In the genomic region with DNA sequence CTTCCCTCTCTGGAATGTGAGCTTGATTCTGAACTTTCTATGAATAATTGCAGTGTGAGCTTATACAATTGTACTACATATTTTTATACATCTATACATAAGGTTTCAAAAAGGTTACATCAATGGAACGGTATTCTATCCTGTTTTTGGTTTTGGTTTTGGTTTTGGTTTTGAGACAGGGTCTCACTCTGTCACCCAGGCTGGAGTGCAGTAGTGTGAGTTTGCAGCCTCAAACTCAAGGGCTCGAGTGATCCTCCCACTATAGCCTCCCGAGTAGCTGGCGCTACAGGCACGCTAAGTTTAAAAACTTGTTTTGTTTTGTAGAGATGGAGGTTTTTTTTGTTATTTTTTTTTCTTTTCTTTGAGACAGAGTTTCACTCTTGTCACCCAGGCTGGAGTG, we compare ENCODE assay signal across 13 cellular contexts. TPM values are rescaled to one million over a fixed set of nuclear protein-coding genes. Genes with fewer than 3 reads are reported as not detected.
A peak's percentile ranks its signal among the peaks of the same experiment; 100 is the strongest.
DNase-seq lines count a peak whose midpoint lies in the region; ATAC-seq and TF ChIP-seq lines count a peak whose summit lies in the region.
"Had no signal": no experiment of that assay in that cellular context is flagged by ENCODE, and none has a peak within 500 bp of the region (broad histone marks: within the 10 kb centered on the region; RNA-seq: fewer than 3 reads in every experiment).

No MANE protein-coding gene starts in this region.

- peak overlapping the region; percentile 74 for H3K27ac Mint-ChIP-seq in activated naive CD4-positive, alpha-beta T cell treated with anti-CD3 and anti-CD28 coated beads for 36 hours
- peak overlapping the region; percentile 4 for H3K27ac Mint-ChIP-seq in activated T-helper 2 cell treated with anti-CD3 and anti-CD28 coated beads, Interferon-gamma antibody, Interleukin-2, Interleukin-4, amounts not matched to agents 10 μg/mL and 5 μg/mL and 100 μg/mL, durations not matched to agents 14 hours and 24 hours and 36 hours
- peak overlapping the region; percentile 57 for H3K27ac Mint-ChIP-seq in stimulated activated memory B cell treated with anti-CD40 and anti-IgM and Interleukin-4, amounts not matched to agents 10 μg/mL and 1 μg/mL and 100 μg/mL, for 72 hours

- TF ChIP-seq CTCF in foreskin fibroblast (IDR thresholded peaks at IDR 0.05; ENCODE audit: low read depth, low read length) = no peak

- peaks cover 20% of the 10 kb centered on the region for H3K4me1 Mint-ChIP-seq in activated naive CD4-positive, alpha-beta T cell treated with anti-CD3 and anti-CD28 coated beads for 36 hours (ENCODE audit: low read depth)
- peaks cover 1% of the 10 kb centered on the region for H3K4me1 Mint-ChIP-seq in activated T-helper 2 cell treated with anti-CD3 and anti-CD28 coated beads, Interferon-gamma antibody, Interleukin-2, Interleukin-4, amounts not matched to agents 10 μg/mL and 5 μg/mL and 100 μg/mL, durations not matched to agents 14 hours and 24 hours and 36 hours (ENCODE audit: low read depth)
- peaks cover 24% of the 10 kb centered on the region for H3K4me1 Mint-ChIP-seq in stimulated activated memory B cell treated with anti-CD40 and anti-IgM and Interleukin-4, amounts not matched to agents 10 μg/mL and 1 μg/mL and 100 μg/mL, for 72 hours

- H3K4me3 ChIP-seq in foreskin fibroblast (ENCODE audit: low read depth in 1 of 2, low read length in 2 of 2) = peak overlapping the region in 1 of 2 donors; percentile 10
- H3K4me3 ChIP-seq: K562, SK-N-MC, tibial nerve had no signal

- DNase-seq in activated naive CD4-positive, alpha-beta T cell treated with anti-CD3 and anti-CD28 coated beads for 36 hours = peak; percentile 54
- DNase-seq in activated naive CD4-positive, alpha-beta T cell (lab: John Stamatoyannopoulos, UW) = no peak
- no peak for DNase-seq in activated T-helper 2 cell treated with anti-CD3 and anti-CD28 coated beads, Interferon-gamma antibody, Interleukin-2, Interleukin-4, amounts not matched to agents 10 μg/mL and 5 μg/mL and 100 μg/mL, durations not matched to agents 14 hours and 24 hours and 36 hours (ENCODE audit: low spot score)
- DNase-seq in AG20443 (ENCODE audit: low spot score) = no peak
- no peak for DNase-seq in MV-4-11 (lab: John Stamatoyannopoulos, UW)
- no peak for DNase-seq in foreskin fibroblast
- DNase-seq: NCI-H510A had no signal

- no peaks in the 10 kb centered on the region for H3K36me3 Mint-ChIP-seq in activated naive CD4-positive, alpha-beta T cell treated with anti-CD3 and anti-CD28 coated beads for 36 hours (ENCODE audit: low read depth)
- no peaks in the 10 kb centered on the region for H3K36me3 Mint-ChIP-seq in activated T-helper 2 cell treated with anti-CD3 and anti-CD28 coated beads, Interferon-gamma antibody, Interleukin-2, Interleukin-4, amounts not matched to agents 10 μg/mL and 5 μg/mL and 100 μg/mL, durations not matched to agents 14 hours and 24 hours and 36 hours (ENCODE audit: low read depth)
- H3K36me3 Mint-ChIP-seq in stimulated activated memory B cell treated with anti-CD40 and anti-IgM and Interleukin-4, amounts not matched to agents 10 μg/mL and 1 μg/mL and 100 μg/mL, for 72 hours = no peaks in the 10 kb centered on the region

- H3K9me3 Mint-ChIP-seq in activated naive CD4-positive, alpha-beta T cell treated with anti-CD3 and anti-CD28 coated beads for 36 hours = no peaks in the 10 kb centered on the region
- no peaks in the 10 kb centered on the region for H3K9me3 Mint-ChIP-seq in activated T-helper 2 cell treated with anti-CD3 and anti-CD28 coated beads, Interferon-gamma antibody, Interleukin-2, Interleukin-4, amounts not matched to agents 10 μg/mL and 5 μg/mL and 100 μg/mL, durations not matched to agents 14 hours and 24 hours and 36 hours
- no peaks in the 10 kb centered on the region for H3K9me3 Mint-ChIP-seq in stimulated activated memory B cell treated with anti-CD40 and anti-IgM and Interleukin-4, amounts not matched to agents 10 μg/mL and 1 μg/mL and 100 μg/mL, for 72 hours

- peak overlapping the region; percentile 19 for H3K4me3 Mint-ChIP-seq in activated naive CD4-positive, alpha-beta T cell treated with anti-CD3 and anti-CD28 coated beads for 36 hours
- H3K4me3 Mint-ChIP-seq in activated T-helper 2 cell treated with anti-CD3 and anti-CD28 coated beads, Interferon-gamma antibody, Interleukin-2, Interleukin-4, amounts not matched to agents 10 μg/mL and 5 μg/mL and 100 μg/mL, durations not matched to agents 14 hours and 24 hours and 36 hours (ENCODE audit: low read depth) = peak overlapping the region; percentile 53
- peak overlapping the region; percentile 60 for H3K4me3 Mint-ChIP-seq in stimulated activated memory B cell treated with anti-CD40 and anti-IgM and Interleukin-4, amounts not matched to agents 10 μg/mL and 1 μg/mL and 100 μg/mL, for 72 hours

- peak; percentile 48 for ATAC-seq in HG03342 (IDR thresholded peaks at IDR 0.05; ENCODE audit: unreplicated experiment)
- ATAC-seq in stimulated activated memory B cell treated with anti-CD40 and anti-IgM and Interleukin-4, amounts not matched to agents 10 μg/mL and 1 μg/mL and 100 μg/mL, for 72 hours = no peak

- intact Hi-C loops in activated naive CD4-positive, alpha-beta T cell treated with anti-CD3 and anti-CD28 coated beads for 36 hours (cut with micrococcal nuclease) = loop anchor here (2.0 kb wide), 1 partner anchor 21 kb away; no protein-coding TSS in a partner anchor
- intact Hi-C loops in activated T-helper 2 cell treated with anti-CD3 and anti-CD28 coated beads, Interferon-gamma antibody, Interleukin-2, Interleukin-4, amounts not matched to agents 10 μg/mL and 5 μg/mL and 100 μg/mL, durations not matched to agents 14 hours and 24 hours and 36 hours (cut with micrococcal nuclease) = no loop called here

- H3K27me3 Mint-ChIP-seq in activated naive CD4-positive, alpha-beta T cell treated with anti-CD3 and anti-CD28 coated beads for 36 hours (ENCODE audit: low read depth) = no peaks in the 10 kb centered on the region
- H3K27me3 Mint-ChIP-seq in activated T-helper 2 cell treated with anti-CD3 and anti-CD28 coated beads, Interferon-gamma antibody, Interleukin-2, Interleukin-4, amounts not matched to agents 10 μg/mL and 5 μg/mL and 100 μg/mL, durations not matched to agents 14 hours and 24 hours and 36 hours (ENCODE audit: low read depth) = no peaks in the 10 kb centered on the region
- H3K27me3 Mint-ChIP-seq in stimulated activated memory B cell treated with anti-CD40 and anti-IgM and Interleukin-4, amounts not matched to agents 10 μg/mL and 1 μg/mL and 100 μg/mL, for 72 hours = peaks cover 18% of the 10 kb centered on the region

- CTCF ChIA-PET in activated naive CD4-positive, alpha-beta T cell treated with anti-CD3 and anti-CD28 coated beads for 36 hours (lab: Charles Lee) = interaction anchor here (0.7 to 2.4 kb wide), 7 partner anchors 14 to 245 kb away, joined by 3 to 13 read pairs (median 3); partner anchors contain the start of genes TMEM170A and ZNRF1

RNA-seq across cellular contexts. Expression of gene CTRB1, which starts 1.1 kb away (rescaled TPM):
- not detected for total RNA-seq in activated naive CD4-positive, alpha-beta T cell treated with anti-CD3 and anti-CD28 coated beads for 36 hours
- not detected in 2 replicates for total RNA-seq in activated T-helper 2 cell treated with anti-CD3 and anti-CD28 coated beads, Interferon-gamma antibody, Interleukin-2, Interleukin-4, amounts not matched to agents 10 μg/mL and 5 μg/mL and 100 μg/mL, durations not matched to agents 14 hours and 24 hours and 36 hours
- total RNA-seq: fibroblast of villous mesenchyme had no signal

RNA-seq across cellular contexts. Expression of gene CTRB2, which starts 12.9 kb away (rescaled TPM):
- total RNA-seq in activated naive CD4-positive, alpha-beta T cell treated with anti-CD3 and anti-CD28 coated beads for 36 hours = not detected
- total RNA-seq in activated T-helper 2 cell treated with anti-CD3 and anti-CD28 coated beads, Interferon-gamma antibody, Interleukin-2, Interleukin-4, amounts not matched to agents 10 μg/mL and 5 μg/mL and 100 μg/mL, durations not matched to agents 14 hours and 24 hours and 36 hours = not detected in 2 replicates
- total RNA-seq: fibroblast of villous mesenchyme had no signal

RNA-seq across cellular contexts. Expression of gene BCAR1, which starts 31.6 kb away (rescaled TPM):
- under 1 TPM; 0.67 to 0.81 TPM for total RNA-seq in activated naive CD4-positive, alpha-beta T cell treated with anti-CD3 and anti-CD28 coated beads for 36 hours
- 0.44 and 0.59 TPM in 2 replicates for total RNA-seq in activated T-helper 2 cell treated with anti-CD3 and anti-CD28 coated beads, Interferon-gamma antibody, Interleukin-2, Interleukin-4, amounts not matched to agents 10 μg/mL and 5 μg/mL and 100 μg/mL, durations not matched to agents 14 hours and 24 hours and 36 hours

Comparison
In these comparisons a context has a peak if more than half of its experiments do, and no peak if none do; other contexts are left out.
1. H3K27ac Mint-ChIP-seq: peak in every context shown above with its lines; median percentile 74 in activated naive CD4-positive, alpha-beta T cell treated with anti-CD3 and anti-CD28 coated beads for 36 hours; 57 in stimulated activated memory B cell treated with anti-CD40 and anti-IgM and Interleukin-4, amounts not matched to agents 10 μg/mL and 1 μg/mL and 100 μg/mL, for 72 hours; 4 in activated T-helper 2 cell treated with anti-CD3 and anti-CD28 coated beads, Interferon-gamma antibody, Interleukin-2, Interleukin-4, amounts not matched to agents 10 μg/mL and 5 μg/mL and 100 μg/mL, durations not matched to agents 14 hours and 24 hours and 36 hours.